9 cellular contexts compared by ENCODE assay signal in genomic region chr20:29689411-29690225, GRCh38.
DNase-seq lines count a peak whose midpoint lies in the region; ATAC-seq and TF ChIP-seq lines count a peak whose summit lies in the region.
"Had no signal": no experiment of that assay in that cellular context is flagged by ENCODE, and none has a peak within 500 bp of the region (broad histone marks: within the 10 kb centered on the region; RNA-seq: fewer than 3 reads in every experiment).

No MANE protein-coding gene starts in this region.

- peak overlapping the region; percentile 18 for H3K4me3 Mint-ChIP-seq in activated naive CD8-positive, alpha-beta T cell treated with anti-CD3 and anti-CD28 coated beads for 36 hours
- H3K4me3 Mint-ChIP-seq in nephron progenitor cell = no peak overlapping the region

- ATAC-seq in HG03460 (IDR thresholded peaks at IDR 0.05; ENCODE audit: unreplicated experiment) (no peak), GM18511 (IDR thresholded peaks at IDR 0.05; ENCODE audit: unreplicated experiment) (no peak)

- H3K9me3 Mint-ChIP-seq in activated naive CD8-positive, alpha-beta T cell treated with anti-CD3 and anti-CD28 coated beads for 36 hours = peaks cover 8% of the 10 kb centered on the region
- H3K9me3 Mint-ChIP-seq in nephron progenitor cell = peaks cover 80% of the 10 kb centered on the region

- DNase-seq in NK-92 treated with Interleukin-12 subunit alpha and Interleukin-12 subunit beta, amount 100 ng/mL, for 24 hours (lab: John Stamatoyannopoulos, UW) = peak; percentile 57
- DNase-seq in NK-92 (lab: John Stamatoyannopoulos, UW; ENCODE audit: unreplicated experiment) (no peak), NCI-H446 treated with DMSO at 0.1 percent for 48 hours (lab: John Stamatoyannopoulos, UW) (peak; percentile 37), nephron progenitor cell (no peak)
- DNase-seq in activated naive CD8-positive, alpha-beta T cell treated with anti-CD3 and anti-CD28 coated beads for 36 hours = peak; percentile 29
- DNase-seq in stimulated activated CD4-positive, alpha-beta T cell treated with anti-CD3 and anti-CD28 coated beads, Interleukin-1b, Interleukin-23, amount 100 ng/mL, for 48 hours = peak; percentile 54
- DNase-seq: ACHN had no signal

- no peaks in the 10 kb centered on the region for H3K36me3 Mint-ChIP-seq in activated naive CD8-positive, alpha-beta T cell treated with anti-CD3 and anti-CD28 coated beads for 36 hours
- H3K36me3 Mint-ChIP-seq in nephron progenitor cell (ENCODE audit: low read depth) = peaks cover 5% of the 10 kb centered on the region

- no peaks in the 10 kb centered on the region for H3K27me3 Mint-ChIP-seq in activated naive CD8-positive, alpha-beta T cell treated with anti-CD3 and anti-CD28 coated beads for 36 hours
- no peaks in the 10 kb centered on the region for H3K27me3 Mint-ChIP-seq in nephron progenitor cell (ENCODE audit: low read depth, poor library complexity)

- TF ChIP-seq CTCF in nephron progenitor cell (IDR thresholded peaks at IDR 0.05) = no peak

- no peaks in the 10 kb centered on the region for H3K4me1 Mint-ChIP-seq in activated naive CD8-positive, alpha-beta T cell treated with anti-CD3 and anti-CD28 coated beads for 36 hours
- no peaks in the 10 kb centered on the region for H3K4me1 Mint-ChIP-seq in nephron progenitor cell

- no peak overlapping the region for H3K27ac Mint-ChIP-seq in activated naive CD8-positive, alpha-beta T cell treated with anti-CD3 and anti-CD28 coated beads for 36 hours
- H3K27ac Mint-ChIP-seq in nephron progenitor cell = no peak overlapping the region

Comparison
In these comparisons a context has a peak if more than half of its experiments do, and no peak if none do; other contexts are left out.
1. DNase-seq: peak in NK-92 treated with Interleukin-12 subunit alpha and Interleukin-12 subunit beta, amount 100 ng/mL, for 24 hours (single experiment), NCI-H446 treated with DMSO at 0.1 percent for 48 hours (single experiment), activated naive CD8-positive, alpha-beta T cell treated with anti-CD3 and anti-CD28 coated beads for 36 hours (single experiment) and stimulated activated CD4-positive, alpha-beta T cell treated with anti-CD3 and anti-CD28 coated beads, Interleukin-1b, Interleukin-23, amount 100 ng/mL, for 48 hours (single experiment); none in NK-92 (single experiment) and nephron progenitor cell (single experiment).